17 cellular contexts compared by ENCODE assay signal in genomic region chr3:45426161-45426560, GRCh38. TPM values are rescaled to one million over a fixed set of nuclear protein-coding genes. Genes with fewer than 3 reads are reported as not detected.
DNase-seq lines count a peak whose midpoint lies in the region; ATAC-seq and TF ChIP-seq lines count a peak whose summit lies in the region.
"Had no signal": no experiment of that assay in that cellular context is flagged by ENCODE, and none has a peak within 500 bp of the region (broad histone marks: within the 10 kb centered on the region; RNA-seq: fewer than 3 reads in every experiment).

No MANE protein-coding gene starts in this region.

- peaks cover 5% of the 10 kb centered on the region; the same call in 1 of the 2 replicates for H3K9me3 Mint-ChIP-seq in WTC11
- H3K9me3 Mint-ChIP-seq in activated naive CD8-positive, alpha-beta T cell treated with anti-CD3 and anti-CD28 coated beads for 36 hours, result no peaks in the 10 kb centered on the region
- no peaks in the 10 kb centered on the region for H3K9me3 Mint-ChIP-seq in activated naive CD4-positive, alpha-beta T cell treated with anti-CD3 and anti-CD28 coated beads for 36 hours
- H3K9me3 Mint-ChIP-seq: activated CD8-positive, alpha-beta T cell treated with anti-CD3 and anti-CD28 coated beads for 36 hours; activated T-cell treated with anti-CD3 and anti-CD28 coated beads, Interleukin-2, amount 50 U/mL, for 72 hours had no signal

- H3K27ac Mint-ChIP-seq in WTC11, result no peak overlapping the region
- no peak overlapping the region for H3K27ac Mint-ChIP-seq in activated naive CD8-positive, alpha-beta T cell treated with anti-CD3 and anti-CD28 coated beads for 36 hours
- no peak overlapping the region for H3K27ac Mint-ChIP-seq in activated naive CD4-positive, alpha-beta T cell treated with anti-CD3 and anti-CD28 coated beads for 36 hours
- H3K27ac Mint-ChIP-seq: activated CD8-positive, alpha-beta T cell treated with anti-CD3 and anti-CD28 coated beads for 36 hours had no signal

- TF ChIP-seq CTCF in WTC11 (IDR thresholded peaks at IDR 0.05) (no peak), lung (IDR thresholded peaks at IDR 0.05; ENCODE audit: control extremely low read depth, extremely low read depth) (no peak)

- intact Hi-C loops in activated naive CD4-positive, alpha-beta T cell treated with anti-CD3 and anti-CD28 coated beads for 36 hours (cut with micrococcal nuclease), result no loop called here

- H3K27me3 Mint-ChIP-seq in WTC11 (ENCODE audit: low read depth), result no peaks in the 10 kb centered on the region
- H3K27me3 Mint-ChIP-seq in activated naive CD8-positive, alpha-beta T cell treated with anti-CD3 and anti-CD28 coated beads for 36 hours, result no peaks in the 10 kb centered on the region
- no peaks in the 10 kb centered on the region for H3K27me3 Mint-ChIP-seq in activated naive CD4-positive, alpha-beta T cell treated with anti-CD3 and anti-CD28 coated beads for 36 hours (ENCODE audit: low read depth)
- H3K27me3 Mint-ChIP-seq: activated CD8-positive, alpha-beta T cell treated with anti-CD3 and anti-CD28 coated beads for 36 hours had no signal

- H3K4me3 ChIP-seq in lung, result no peak overlapping the region
- H3K4me3 ChIP-seq: PC-9, skin epidermis, tibial nerve had no signal

- no peaks in the 10 kb centered on the region for H3K9me3 ChIP-seq in lung (ENCODE audit: control insufficient read depth in 2 of 2, insufficient read depth in 1 of 2, low read length in 1 of 2)
- H3K9me3 ChIP-seq: tibial nerve had no signal

- H3K4me1 ChIP-seq in lung (ENCODE audit: control insufficient read depth in 2 of 2, insufficient read depth in 2 of 2, low read length in 2 of 2), result no peaks in the 10 kb centered on the region
- H3K4me1 ChIP-seq: tibial nerve had no signal

- no peak overlapping the region for H3K4me3 Mint-ChIP-seq in WTC11
- H3K4me3 Mint-ChIP-seq in activated naive CD8-positive, alpha-beta T cell treated with anti-CD3 and anti-CD28 coated beads for 36 hours, result no peak overlapping the region
- H3K4me3 Mint-ChIP-seq in activated naive CD4-positive, alpha-beta T cell treated with anti-CD3 and anti-CD28 coated beads for 36 hours, result no peak overlapping the region
- H3K4me3 Mint-ChIP-seq: activated CD8-positive, alpha-beta T cell treated with anti-CD3 and anti-CD28 coated beads for 36 hours; activated T-cell treated with anti-CD3 and anti-CD28 coated beads, Interleukin-2, amount 50 U/mL, for 72 hours had no signal

- peak; percentile 31 for DNase-seq in DMS79 treated with DMSO at 0.1 percent for 48 hours (lab: John Stamatoyannopoulos, UW)
- DNase-seq in NCI-H2029 treated with DMSO at 0.1 percent for 48 hours (lab: John Stamatoyannopoulos, UW), result peak; percentile 84
- peak; percentile 45 for DNase-seq in WTC11 (ENCODE audit: low spot score)
- DNase-seq in lung (ENCODE audit: low spot score), result peak; percentile 58
- DNase-seq in stimulated activated CD4-positive, alpha-beta T cell treated with anti-CD3 and anti-CD28 coated beads, Interleukin-4, amount 100 ng/mL, for 1 hour, result no peak
- DNase-seq in MV-4-11 (lab: John Stamatoyannopoulos, UW), result no peak
- no peak for DNase-seq in activated naive CD8-positive, alpha-beta T cell treated with anti-CD3 and anti-CD28 coated beads for 36 hours
- DNase-seq in activated naive CD4-positive, alpha-beta T cell treated with anti-CD3 and anti-CD28 coated beads for 36 hours, result no peak
- DNase-seq: activated CD8-positive, alpha-beta T cell treated with anti-CD3 and anti-CD28 coated beads for 36 hours; activated T-cell treated with anti-CD3 and anti-CD28 coated beads, Interleukin-2, amount 50 U/mL, for 72 hours; effector memory CD4-positive, alpha-beta T cell; left ventricle myocardium superior; posterior cingulate gyrus had no signal

- peaks cover 16% of the 10 kb centered on the region for H3K36me3 Mint-ChIP-seq in WTC11
- peaks cover 11% of the 10 kb centered on the region for H3K36me3 Mint-ChIP-seq in activated naive CD8-positive, alpha-beta T cell treated with anti-CD3 and anti-CD28 coated beads for 36 hours
- H3K36me3 Mint-ChIP-seq in activated naive CD4-positive, alpha-beta T cell treated with anti-CD3 and anti-CD28 coated beads for 36 hours (ENCODE audit: low read depth), result peaks cover 5% of the 10 kb centered on the region

- H3K27ac ChIP-seq in lung (ENCODE audit: low read depth in 1 of 2, low read length in 1 of 2), result no peak overlapping the region
- H3K27ac ChIP-seq: PC-9, skin epidermis, tibial nerve had no signal

- CTCF ChIA-PET in WTC11 (lab: Charles Lee), result interaction anchor here (1.5 kb wide), 1 partner anchor 82 kb away, joined by 5 read pairs; no protein-coding TSS in a partner anchor
- CTCF ChIA-PET in activated naive CD4-positive, alpha-beta T cell treated with anti-CD3 and anti-CD28 coated beads for 36 hours (lab: Charles Lee), result no interaction called here

- 70 to 90% methylated on average over 5 of the region's 5 CpGs for WGBS in lung, 2 donors

- POLR2A ChIA-PET in WTC11 (lab: Charles Lee), result interaction anchor here (0.5 to 1.0 kb wide), 4 partner anchors 9 to 269 kb away, joined by 3 to 7 read pairs (median 3); no protein-coding TSS in a partner anchor

- H3K36me3 ChIP-seq in lung (ENCODE audit: control insufficient read depth in 2 of 2, insufficient read depth in 2 of 2, low read length in 2 of 2), result peaks cover 0 to 3% of the 10 kb centered on the region in 2 donors

- H3K27me3 ChIP-seq in lung (ENCODE audit: control insufficient read depth, insufficient read depth), result no peaks in the 10 kb centered on the region
- H3K27me3 ChIP-seq: tibial nerve had no signal

- ATAC-seq in WTC11 (peak; percentile 98), lung (ENCODE audit: insufficient read depth, low FRiP score) (no peak)
- ATAC-seq: activated CD8-positive, alpha-beta T cell treated with anti-CD3 and anti-CD28 coated beads for 36 hours; activated T-cell treated with anti-CD3 and anti-CD28 coated beads, Interleukin-2, amount 50 U/mL, for 72 hours; left ventricle myocardium superior; SK-N-SH treated with all-trans-retinoic acid at 6 μM for 48 hours had no signal

- peaks cover 13% of the 10 kb centered on the region for H3K4me1 Mint-ChIP-seq in WTC11
- peaks cover 3% of the 10 kb centered on the region for H3K4me1 Mint-ChIP-seq in activated naive CD8-positive, alpha-beta T cell treated with anti-CD3 and anti-CD28 coated beads for 36 hours
- no peaks in the 10 kb centered on the region for H3K4me1 Mint-ChIP-seq in activated naive CD4-positive, alpha-beta T cell treated with anti-CD3 and anti-CD28 coated beads for 36 hours (ENCODE audit: low read depth)

TF ChIP-seq in WTC11, 78 proteins besides CTCF, POLR2A, EP300 and RAD21 (continues in another document):
- TF ChIP-seq MXD4 (CRISPR knock-in tag; IDR thresholded peaks at IDR 0.05; ENCODE audit: borderline replicate concordance) (no peak), ZNF532 (CRISPR knock-in tag; IDR thresholded peaks at IDR 0.05; ENCODE audit: borderline replicate concordance) (no peak), ZNF396 (CRISPR knock-in tag; IDR thresholded peaks at IDR 0.05; ENCODE audit: borderline replicate concordance) (no peak), PRRX2 (CRISPR knock-in tag; IDR thresholded peaks at IDR 0.05) (no peak), ZMAT4 (CRISPR knock-in tag; IDR thresholded peaks at IDR 0.05) (no peak), NR3C1 (CRISPR knock-in tag; conservative IDR thresholded peaks at IDR 0.05; ENCODE audit: low read depth) (no peak)

RNA-seq across cellular contexts. Expression of gene LARS2, which starts 37.8 kb away (rescaled TPM):
- total RNA-seq in WTC11 (2021) (43.0 to 52.0 TPM (median 46.3 TPM) in 3 replicates), lung (10 to 100 TPM; 19.3 to 20.8 TPM)
- polyA plus RNA-seq in lung, result 1 to 10 TPM; 2.9 to 9.5 TPM
- 10 to 100 TPM; 39.4 to 42.1 TPM for total RNA-seq in activated naive CD8-positive, alpha-beta T cell treated with anti-CD3 and anti-CD28 coated beads for 36 hours
- 10 to 100 TPM; 24.7 to 25.8 TPM for total RNA-seq in activated naive CD4-positive, alpha-beta T cell treated with anti-CD3 and anti-CD28 coated beads for 36 hours

Comparison
In these comparisons a context has a peak if more than half of its experiments do, and no peak if none do; other contexts are left out.
1. DNase-seq: peak in DMS79 treated with DMSO at 0.1 percent for 48 hours (single experiment), NCI-H2029 treated with DMSO at 0.1 percent for 48 hours (single experiment), WTC11 (single experiment) and lung (single experiment); none in stimulated activated CD4-positive, alpha-beta T cell treated with anti-CD3 and anti-CD28 coated beads, Interleukin-4, amount 100 ng/mL, for 1 hour (single experiment), MV-4-11 (single experiment), activated naive CD8-positive, alpha-beta T cell treated with anti-CD3 and anti-CD28 coated beads for 36 hours (single experiment) and activated naive CD4-positive, alpha-beta T cell treated with anti-CD3 and anti-CD28 coated beads for 36 hours (single experiment).